In the genomic region with DNA sequence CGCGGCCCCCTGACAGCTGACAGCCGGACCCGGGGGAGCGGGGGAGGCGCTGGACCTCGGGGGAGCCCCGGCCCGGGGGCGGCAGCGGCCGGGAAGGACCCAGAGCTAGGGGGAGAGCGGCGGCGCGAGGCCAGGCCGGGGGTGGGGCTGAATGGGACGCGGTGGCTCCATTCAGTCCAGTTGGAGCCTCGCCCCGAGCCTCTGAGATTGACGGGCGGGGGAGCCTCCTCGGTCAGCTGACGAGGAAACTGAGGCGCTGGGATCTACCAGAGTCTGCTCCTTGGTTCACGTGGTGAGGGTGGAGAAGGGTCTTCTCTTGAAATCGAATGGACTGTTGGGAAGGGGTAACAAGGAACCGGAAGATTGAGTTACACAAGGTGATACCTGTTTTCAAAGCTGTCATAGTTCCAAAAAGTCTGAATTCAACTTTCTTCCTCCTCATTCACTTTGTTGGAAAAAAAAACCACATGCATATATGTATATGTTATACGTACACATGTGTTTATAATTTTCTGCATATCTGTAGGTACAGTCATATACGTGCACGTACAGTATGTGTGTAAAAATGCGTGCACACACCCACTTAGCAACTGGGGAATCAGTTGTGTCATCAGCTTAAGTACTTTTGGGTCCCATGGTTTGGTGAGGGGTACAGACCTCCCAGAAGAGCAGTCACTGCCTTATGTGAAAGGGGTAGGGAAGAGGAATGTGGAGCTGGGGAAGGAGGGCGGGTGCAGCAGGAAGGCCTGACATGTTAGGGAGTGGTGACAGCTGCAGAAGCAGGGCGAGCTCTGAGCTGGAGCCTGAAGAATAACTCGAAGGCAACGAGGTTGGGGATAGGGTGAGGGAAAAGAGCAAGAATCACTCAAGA, we compare ENCODE assay signal across 6 cellular contexts. TPM values are rescaled to one million over a fixed set of nuclear protein-coding genes. Genes with fewer than 3 reads are reported as not detected.
DNase-seq lines count a peak whose midpoint lies in the region; ATAC-seq and TF ChIP-seq lines count a peak whose summit lies in the region.

No MANE protein-coding gene starts in this region.

- peaks cover 27% of the 10 kb centered on the region for H3K4me1 Mint-ChIP-seq in GM23338
- H3K4me1 Mint-ChIP-seq in activated naive CD8-positive, alpha-beta T cell treated with anti-CD3 and anti-CD28 coated beads, Interleukin-2, amount 10 ng/mL, durations not matched to agents 7 days and 5 days = peaks cover 45% of the 10 kb centered on the region
- peaks cover 33% of the 10 kb centered on the region for H3K4me1 Mint-ChIP-seq in mesothelial cell of epicardium

- H3K4me1 ChIP-seq in GM23338 (ENCODE audit: insufficient read depth) = peaks cover 26% of the 10 kb centered on the region

- DNase-seq in GM23338 (ENCODE audit: low spot score) (peak; percentile 48), mesothelial cell of epicardium (ENCODE audit: low spot score in 2 of 2, unreplicated experiment in 2 of 2) (no peak), NCI-H2029 (lab: John Stamatoyannopoulos, UW) (no peak), NCI-H2029 treated with DMSO at 0.1 percent for 48 hours (lab: John Stamatoyannopoulos, UW) (no peak)
- no peak for DNase-seq in activated naive CD8-positive, alpha-beta T cell treated with anti-CD3 and anti-CD28 coated beads, Interleukin-2, amount 10 ng/mL, durations not matched to agents 7 days and 5 days

- H3K27ac Mint-ChIP-seq in GM23338 = peak overlapping the region; percentile 85; the same call in 1 of the 2 replicates
- peak overlapping the region; percentile 87 for H3K27ac Mint-ChIP-seq in activated naive CD8-positive, alpha-beta T cell treated with anti-CD3 and anti-CD28 coated beads, Interleukin-2, amount 10 ng/mL, durations not matched to agents 7 days and 5 days
- H3K27ac Mint-ChIP-seq in mesothelial cell of epicardium = peak overlapping the region; percentile 93

- H3K79me2 ChIP-seq in GM23338 (replicated peaks; ENCODE audit: insufficient read depth) = peaks cover 50% of the 10 kb centered on the region

- peak overlapping the region; percentile 90 for H3K4me2 ChIP-seq in GM23338

- 0 out of 2 replicates have a peak, but pooled peaks cover 6% of the 10 kb centered on the region for H3F3A ChIP-seq in GM23338 (replicated peaks; ENCODE audit: low read depth)

- H3K9me3 Mint-ChIP-seq in GM23338 (no peaks in the 10 kb centered on the region; the same call in 2 of the 3 replicates), mesothelial cell of epicardium (no peaks in the 10 kb centered on the region)
- H3K9me3 Mint-ChIP-seq in activated naive CD8-positive, alpha-beta T cell treated with anti-CD3 and anti-CD28 coated beads, Interleukin-2, amount 10 ng/mL, durations not matched to agents 7 days and 5 days = no peaks in the 10 kb centered on the region

- H3K36me3 Mint-ChIP-seq in GM23338 (ENCODE audit: low read depth) (peaks cover 11% of the 10 kb centered on the region), mesothelial cell of epicardium (peaks cover 2% of the 10 kb centered on the region)
- peaks cover 5% of the 10 kb centered on the region for H3K36me3 Mint-ChIP-seq in activated naive CD8-positive, alpha-beta T cell treated with anti-CD3 and anti-CD28 coated beads, Interleukin-2, amount 10 ng/mL, durations not matched to agents 7 days and 5 days

- H3K27ac ChIP-seq in GM23338 (ENCODE audit: low read depth) = no peak overlapping the region

- TF ChIP-seq CTCF in GM23338 (conservative IDR thresholded peaks at IDR 0.05; ENCODE audit: low read depth in 2 of 2) (no peak), mesothelial cell of epicardium (IDR thresholded peaks at IDR 0.05; ENCODE audit: unreplicated experiment) (no peak)

- H3K9me2 ChIP-seq in GM23338 (ENCODE audit: insufficient read depth) = no peaks in the 10 kb centered on the region

- H3K36me3 ChIP-seq in GM23338 (ENCODE audit: insufficient read depth) = no peaks in the 10 kb centered on the region

- H3K27me3 ChIP-seq in GM23338 (ENCODE audit: insufficient read depth) = no peaks in the 10 kb centered on the region

- peak overlapping the region; percentile 94 for H3K4me3 Mint-ChIP-seq in GM23338
- peak overlapping the region; percentile 94 for H3K4me3 Mint-ChIP-seq in activated naive CD8-positive, alpha-beta T cell treated with anti-CD3 and anti-CD28 coated beads, Interleukin-2, amount 10 ng/mL, durations not matched to agents 7 days and 5 days
- peak overlapping the region; percentile 92 for H3K4me3 Mint-ChIP-seq in mesothelial cell of epicardium

- peak overlapping the region; percentile 81 for H3K4me3 ChIP-seq in GM23338

- POLR2A ChIA-PET in activated naive CD8-positive, alpha-beta T cell treated with anti-CD3 and anti-CD28 coated beads, Interleukin-2, amount 10 ng/mL, durations not matched to agents 7 days and 5 days (lab: Charles Lee) = interaction anchor here (1.3 to 3.0 kb wide), 4 partner anchors 14 to 47 kb away, joined by 4 to 29 read pairs (median 10); no protein-coding TSS in a partner anchor

- peaks cover 24% of the 10 kb centered on the region for H4K20me1 ChIP-seq in GM23338 (replicated peaks; ENCODE audit: insufficient read depth)

- peak overlapping the region; percentile 72 for H2AFZ ChIP-seq in GM23338

- ATAC-seq in GM23338 (peak; percentile 13), GM21723 (IDR thresholded peaks at IDR 0.05; ENCODE audit: unreplicated experiment) (no peak)
- ATAC-seq in activated naive CD8-positive, alpha-beta T cell treated with anti-CD3 and anti-CD28 coated beads, Interleukin-2, amount 10 ng/mL, durations not matched to agents 7 days and 5 days (ENCODE audit: low read depth) = no peak

- H3K27me3 Mint-ChIP-seq in GM23338 (ENCODE audit: insufficient read depth, low read depth, poor library complexity) (peaks cover 11% of the 10 kb centered on the region), mesothelial cell of epicardium (ENCODE audit: low read depth) (no peaks in the 10 kb centered on the region)
- H3K27me3 Mint-ChIP-seq in activated naive CD8-positive, alpha-beta T cell treated with anti-CD3 and anti-CD28 coated beads, Interleukin-2, amount 10 ng/mL, durations not matched to agents 7 days and 5 days = no peaks in the 10 kb centered on the region

TF ChIP-seq in GM23338, 12 proteins besides CTCF, POLR2A, EP300 and RAD21 (continues in another document):
- no peak for TF ChIP-seq STAT1 (IDR thresholded peaks at IDR 0.05; ENCODE audit: unreplicated experiment)
- TF ChIP-seq NANOG (IDR thresholded peaks at IDR 0.05; ENCODE audit: borderline replicate concordance) = no peak
- TF ChIP-seq EZH2phosphoT487 (IDR thresholded peaks at IDR 0.05; ENCODE audit: unreplicated experiment) = no peak
- no peak for TF ChIP-seq ZNF114 (CRISPR knock-in tag; IDR thresholded peaks at IDR 0.05)
- TF ChIP-seq, protein P1, sequence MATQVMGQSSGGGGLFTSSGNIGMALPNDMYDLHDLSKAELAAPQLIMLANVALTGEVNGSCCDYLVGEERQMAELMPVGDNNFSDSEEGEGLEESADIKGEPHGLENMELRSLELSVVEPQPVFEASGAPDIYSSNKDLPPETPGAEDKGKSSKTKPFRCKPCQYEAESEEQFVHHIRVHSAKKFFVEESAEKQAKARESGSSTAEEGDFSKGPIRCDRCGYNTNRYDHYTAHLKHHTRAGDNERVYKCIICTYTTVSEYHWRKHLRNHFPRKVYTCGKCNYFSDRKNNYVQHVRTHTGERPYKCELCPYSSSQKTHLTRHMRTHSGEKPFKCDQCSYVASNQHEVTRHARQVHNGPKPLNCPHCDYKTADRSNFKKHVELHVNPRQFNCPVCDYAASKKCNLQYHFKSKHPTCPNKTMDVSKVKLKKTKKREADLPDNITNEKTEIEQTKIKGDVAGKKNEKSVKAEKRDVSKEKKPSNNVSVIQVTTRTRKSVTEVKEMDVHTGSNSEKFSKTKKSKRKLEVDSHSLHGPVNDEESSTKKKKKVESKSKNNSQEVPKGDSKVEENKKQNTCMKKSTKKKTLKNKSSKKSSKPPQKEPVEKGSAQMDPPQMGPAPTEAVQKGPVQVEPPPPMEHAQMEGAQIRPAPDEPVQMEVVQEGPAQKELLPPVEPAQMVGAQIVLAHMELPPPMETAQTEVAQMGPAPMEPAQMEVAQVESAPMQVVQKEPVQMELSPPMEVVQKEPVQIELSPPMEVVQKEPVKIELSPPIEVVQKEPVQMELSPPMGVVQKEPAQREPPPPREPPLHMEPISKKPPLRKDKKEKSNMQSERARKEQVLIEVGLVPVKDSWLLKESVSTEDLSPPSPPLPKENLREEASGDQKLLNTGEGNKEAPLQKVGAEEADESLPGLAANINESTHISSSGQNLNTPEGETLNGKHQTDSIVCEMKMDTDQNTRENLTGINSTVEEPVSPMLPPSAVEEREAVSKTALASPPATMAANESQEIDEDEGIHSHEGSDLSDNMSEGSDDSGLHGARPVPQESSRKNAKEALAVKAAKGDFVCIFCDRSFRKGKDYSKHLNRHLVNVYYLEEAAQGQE (IDR thresholded peaks at IDR 0.05; ENCODE audit: unreplicated experiment) = no peak
- no peak for TF ChIP-seq EZH2 (IDR thresholded peaks at IDR 0.05; ENCODE audit: low read depth, unreplicated experiment)

RNA-seq across cellular contexts. Expression of a gene that starts 0.6 kb away (rescaled TPM):
- total RNA-seq in GM23338 (2014; rRNA removed; shearing (Covaris generic)) = 48.2 and 60.2 TPM in 2 replicates
- polyA plus RNA-seq in GM23338 (2016; fragmentation: Nextera tagmentation; extraction: Ambion mirVana) = 94.3 and 98.6 TPM in 2 replicates
- total RNA-seq in activated naive CD8-positive, alpha-beta T cell treated with anti-CD3 and anti-CD28 coated beads, Interleukin-2, amount 10 ng/mL, durations not matched to agents 7 days and 5 days = 10 to 100 TPM; 78.8 to 84.6 TPM
- 37.3 to 40.4 TPM (median 37.8 TPM) in 3 replicates for total RNA-seq in mesothelial cell of epicardium

RNA-seq across cellular contexts. Expression of a gene that starts 1.6 kb away (rescaled TPM):
- total RNA-seq in GM23338 (2014; rRNA removed; shearing (Covaris generic)) = 37.6 and 38.4 TPM in 2 replicates
- polyA plus RNA-seq in GM23338 (2016; fragmentation: Nextera tagmentation; extraction: Ambion mirVana) = 12.4 and 12.5 TPM in 2 replicates
- total RNA-seq in activated naive CD8-positive, alpha-beta T cell treated with anti-CD3 and anti-CD28 coated beads, Interleukin-2, amount 10 ng/mL, durations not matched to agents 7 days and 5 days = 100 to 1,000 TPM; 132 to 153 TPM
- total RNA-seq in mesothelial cell of epicardium = 26.1 to 31.0 TPM (median 30.8 TPM) in 3 replicates

RNA-seq across cellular contexts. Expression of a gene that starts 37.6 kb away (rescaled TPM):
- 3.3 and 5.1 TPM in 2 replicates for total RNA-seq in GM23338 (2014; rRNA removed; shearing (Covaris generic))
- 3.6 and 4.0 TPM in 2 replicates for polyA plus RNA-seq in GM23338 (2016; fragmentation: Nextera tagmentation; extraction: Ambion mirVana)
- total RNA-seq in activated naive CD8-positive, alpha-beta T cell treated with anti-CD3 and anti-CD28 coated beads, Interleukin-2, amount 10 ng/mL, durations not matched to agents 7 days and 5 days = 1 to 10 TPM in 1 of 2 experiments, under 1 TPM in 1; 0.97 to 1.4 TPM
- total RNA-seq in mesothelial cell of epicardium = 3.8 to 4.5 TPM (median 3.8 TPM) in 3 replicates

RNA-seq across cellular contexts. Expression of a gene that starts 48.8 kb away (rescaled TPM):
- total RNA-seq in GM23338 (2014; rRNA removed; shearing (Covaris generic)) = 58.0 and 63.6 TPM in 2 replicates
- polyA plus RNA-seq in GM23338 (2016; fragmentation: Nextera tagmentation; extraction: Ambion mirVana) = 15.3 and 15.7 TPM in 2 replicates
- 10 to 100 TPM; 88.1 to 88.9 TPM for total RNA-seq in activated naive CD8-positive, alpha-beta T cell treated with anti-CD3 and anti-CD28 coated beads, Interleukin-2, amount 10 ng/mL, durations not matched to agents 7 days and 5 days
- 47.9 to 55.9 TPM (median 53.7 TPM) in 3 replicates for total RNA-seq in mesothelial cell of epicardium
